9 cellular contexts compared by ENCODE assay signal in genomic region chr3:151203053-151203420, GRCh38. TPM values are rescaled to one million over a fixed set of nuclear protein-coding genes. Genes with fewer than 3 reads are reported as not detected.
DNase-seq lines count a peak whose midpoint lies in the region; ATAC-seq and TF ChIP-seq lines count a peak whose summit lies in the region.
"Had no signal": no experiment of that assay in that cellular context is flagged by ENCODE, and none has a peak within 500 bp of the region (broad histone marks: within the 10 kb centered on the region; RNA-seq: fewer than 3 reads in every experiment).

Gene GPR171, minus strand, starts transcription at chr3:151203216. Its CDS starts 3,830 bp downstream, at chr3:151199386.

- no peaks in the 10 kb centered on the region for H3K27me3 ChIP-seq in Caco-2 (replicated peaks; ENCODE audit: control insufficient read depth, insufficient read depth, low read length)

- no peak within 1 kb of the TSS for H3K27ac Mint-ChIP-seq in Caco-2 (ENCODE audit: unreplicated experiment)

- BruUV-seq in Caco-2 (replicated peaks; lab: Mats Ljungman, UMichigan): no TSS peak

- H3K36me3 Mint-ChIP-seq in Caco-2 (ENCODE audit: insufficient read depth, unreplicated experiment): peaks cover 12% of the 10 kb centered on the region

- no peak within 1 kb of the TSS for H3K4me3 Mint-ChIP-seq in Caco-2 (ENCODE audit: unreplicated experiment)

- POLR2A ChIA-PET in Caco-2 (lab: Charles Lee): no interaction called here

- peaks cover 34% of the 10 kb centered on the region for H3K4me1 Mint-ChIP-seq in Caco-2 (ENCODE audit: low read depth, unreplicated experiment)

- DNase-seq in activated T-cell treated with anti-CD3 and anti-CD28 coated beads for 48 hours (ENCODE audit: low read depth): peak; percentile 44
- peak in 2 of 3 donors; percentile 40 to 67 for DNase-seq in stimulated activated CD4-positive, alpha-beta T cell treated with anti-CD3 and anti-CD28 coated beads, TNF-alpha, amount 100 ng/mL, for 48 hours (ENCODE audit: low read depth in 3 of 3)
- no peak for DNase-seq in Caco-2
- no peak for DNase-seq in NCI-H82 treated with DMSO at 0.1 percent for 48 hours (lab: John Stamatoyannopoulos, UW; ENCODE audit: unreplicated experiment)
- DNase-seq in dedifferentiated amniotic fluid mesenchymal stem cell (ENCODE audit: extremely low spot score): no peak
- DNase-seq in SKM-1 treated with dmso at 0.1 percent for 144 hours (lab: John Stamatoyannopoulos, UW; ENCODE audit: unreplicated experiment): no peak

- H3K27me3 Mint-ChIP-seq in Caco-2 (ENCODE audit: insufficient read depth, unreplicated experiment): no peaks in the 10 kb centered on the region

- intact Hi-C loops in Caco-2 (cut with micrococcal nuclease; ENCODE audit: unreplicated experiment): no loop called here

- peak; percentile 84 for ATAC-seq in GM19035 (IDR thresholded peaks at IDR 0.05; ENCODE audit: unreplicated experiment)
- ATAC-seq in HG03159 (IDR thresholded peaks at IDR 0.05; ENCODE audit: unreplicated experiment): peak; percentile 90

- peaks cover 19% of the 10 kb centered on the region for H3K9me3 Mint-ChIP-seq in Caco-2 (ENCODE audit: unreplicated experiment)

- H3K9me3 ChIP-seq in Caco-2: no peaks in the 10 kb centered on the region

- CTCF ChIA-PET in Caco-2 (lab: Charles Lee): no interaction called here

- TF ChIP-seq CTCF in Caco-2 (IDR thresholded peaks at IDR 0.05; ENCODE audit: insufficient read depth in 1 of 2, low read depth in 1 of 2, low read length in 1 of 2, severe bottlenecking in 1 of 2, unreplicated experiment in 1 of 2): no peak

- no peaks in the 10 kb centered on the region for H3K36me3 ChIP-seq in Caco-2 (ENCODE audit: control insufficient read depth, insufficient read depth, low read length)

- peaks cover 24% of the 10 kb centered on the region for H3K4me1 ChIP-seq in Caco-2

- H3K4me3 ChIP-seq in Caco-2 (ENCODE audit: low read depth, low read length): no peak within 1 kb of the TSS

RNA-seq across cellular contexts. Expression of gene GPR171, which starts in this region (rescaled TPM):
- not detected in 2 replicates for total RNA-seq in Caco-2 (2022)
- total RNA-seq: epithelial cell of proximal tubule had no signal

Comparison
In these comparisons a context has a peak if more than half of its experiments do, and no peak if none do; other contexts are left out.
1. DNase-seq: peak in activated T-cell treated with anti-CD3 and anti-CD28 coated beads for 48 hours (single experiment) and stimulated activated CD4-positive, alpha-beta T cell treated with anti-CD3 and anti-CD28 coated beads, TNF-alpha, amount 100 ng/mL, for 48 hours (2 of 3); none in Caco-2 (0 of 2), NCI-H82 treated with DMSO at 0.1 percent for 48 hours (single experiment), dedifferentiated amniotic fluid mesenchymal stem cell (single experiment) and SKM-1 treated with dmso at 0.1 percent for 144 hours (single experiment).